1 cellular context compared by ENCODE assay signal in the genomic region with DNA sequence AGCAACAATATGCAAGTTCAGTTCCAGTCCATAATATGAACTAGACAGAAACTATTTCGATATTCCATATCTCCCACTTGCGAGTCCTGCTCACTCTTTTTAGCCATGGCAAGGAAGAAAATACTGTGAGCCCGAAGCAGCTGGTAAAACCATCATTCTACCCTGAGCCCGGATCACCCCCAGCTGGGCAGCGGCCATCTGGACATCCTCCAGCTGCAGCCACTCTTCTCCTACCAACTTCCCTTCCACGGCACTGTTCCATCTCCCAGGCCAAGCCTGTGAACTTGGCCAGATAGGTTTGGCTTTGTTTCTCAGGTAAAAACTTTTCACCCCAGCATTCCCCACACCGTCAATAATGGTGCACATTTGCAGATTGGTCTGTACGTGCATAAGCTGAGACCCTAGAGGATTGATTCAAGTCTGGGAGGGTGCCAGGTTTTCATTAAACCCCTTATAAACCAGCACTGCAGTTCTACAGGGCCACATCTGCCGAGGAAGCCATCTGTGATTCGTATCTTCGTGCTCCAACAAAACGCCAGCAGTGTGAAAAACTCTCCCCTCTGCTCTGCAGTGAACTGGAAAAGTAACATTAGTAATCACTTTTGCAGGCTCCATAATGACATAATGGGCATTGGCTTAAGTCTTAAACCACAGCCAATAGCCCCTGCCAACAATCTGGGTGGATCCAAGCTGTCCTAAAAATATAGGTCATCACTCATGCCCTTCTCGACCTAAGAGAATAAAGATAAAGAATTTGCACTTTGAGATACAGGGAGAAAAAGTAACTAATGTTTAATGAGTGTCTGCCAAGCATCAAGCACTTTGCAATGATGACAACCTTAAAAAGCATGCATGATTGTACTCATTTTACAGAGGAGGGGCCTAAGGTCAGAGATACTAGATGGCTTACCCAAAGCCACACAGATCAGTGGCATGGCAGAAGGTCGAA.
TF ChIP-seq lines count a peak whose summit lies in the region.

No MANE protein-coding gene starts in this region.

TF ChIP-seq in H1, 55 proteins besides CTCF, POLR2A, EP300 and RAD21 (continued from another document):
- no peak for TF ChIP-seq CHD7 (IDR thresholded peaks at IDR 0.05; ENCODE audit: insufficient replicate concordance, low read length)
- no peak for TF ChIP-seq HDAC2 (IDR thresholded peaks at IDR 0.05; ENCODE audit: borderline replicate concordance in 1 of 2, low read depth in 2 of 2, low read length in 2 of 2)
- no peak for TF ChIP-seq BRCA1 (IDR thresholded peaks at IDR 0.05; ENCODE audit: low read depth, low read length)
- TF ChIP-seq USF2 (IDR thresholded peaks at IDR 0.05; ENCODE audit: low read length): no peak
- TF ChIP-seq CBX5 (IDR thresholded peaks at IDR 0.05; ENCODE audit: low read depth, low read length): no peak
- TF ChIP-seq, protein P1, sequence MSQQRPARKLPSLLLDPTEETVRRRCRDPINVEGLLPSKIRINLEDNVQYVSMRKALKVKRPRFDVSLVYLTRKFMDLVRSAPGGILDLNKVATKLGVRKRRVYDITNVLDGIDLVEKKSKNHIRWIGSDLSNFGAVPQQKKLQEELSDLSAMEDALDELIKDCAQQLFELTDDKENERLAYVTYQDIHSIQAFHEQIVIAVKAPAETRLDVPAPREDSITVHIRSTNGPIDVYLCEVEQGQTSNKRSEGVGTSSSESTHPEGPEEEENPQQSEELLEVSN (IDR thresholded peaks at IDR 0.05): no peak
- no peak for TF ChIP-seq SP4 (IDR thresholded peaks at IDR 0.05; ENCODE audit: low read length)
- TF ChIP-seq RXRA (IDR thresholded peaks at IDR 0.05; ENCODE audit: insufficient read depth, low read depth, low read length): no peak
- no peak for TF ChIP-seq PHF8 (conservative IDR thresholded peaks at IDR 0.05; ENCODE audit: low read depth, low read length)
- TF ChIP-seq CBX8 (IDR thresholded peaks at IDR 0.05; ENCODE audit: borderline replicate concordance, low read depth, low read length): no peak
- TF ChIP-seq, protein P2, sequence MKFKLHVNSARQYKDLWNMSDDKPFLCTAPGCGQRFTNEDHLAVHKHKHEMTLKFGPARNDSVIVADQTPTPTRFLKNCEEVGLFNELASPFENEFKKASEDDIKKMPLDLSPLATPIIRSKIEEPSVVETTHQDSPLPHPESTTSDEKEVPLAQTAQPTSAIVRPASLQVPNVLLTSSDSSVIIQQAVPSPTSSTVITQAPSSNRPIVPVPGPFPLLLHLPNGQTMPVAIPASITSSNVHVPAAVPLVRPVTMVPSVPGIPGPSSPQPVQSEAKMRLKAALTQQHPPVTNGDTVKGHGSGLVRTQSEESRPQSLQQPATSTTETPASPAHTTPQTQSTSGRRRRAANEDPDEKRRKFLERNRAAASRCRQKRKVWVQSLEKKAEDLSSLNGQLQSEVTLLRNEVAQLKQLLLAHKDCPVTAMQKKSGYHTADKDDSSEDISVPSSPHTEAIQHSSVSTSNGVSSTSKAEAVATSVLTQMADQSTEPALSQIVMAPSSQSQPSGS (IDR thresholded peaks at IDR 0.05; ENCODE audit: low read length): no peak
